1 cellular context compared by ENCODE assay signal in the genomic region with DNA sequence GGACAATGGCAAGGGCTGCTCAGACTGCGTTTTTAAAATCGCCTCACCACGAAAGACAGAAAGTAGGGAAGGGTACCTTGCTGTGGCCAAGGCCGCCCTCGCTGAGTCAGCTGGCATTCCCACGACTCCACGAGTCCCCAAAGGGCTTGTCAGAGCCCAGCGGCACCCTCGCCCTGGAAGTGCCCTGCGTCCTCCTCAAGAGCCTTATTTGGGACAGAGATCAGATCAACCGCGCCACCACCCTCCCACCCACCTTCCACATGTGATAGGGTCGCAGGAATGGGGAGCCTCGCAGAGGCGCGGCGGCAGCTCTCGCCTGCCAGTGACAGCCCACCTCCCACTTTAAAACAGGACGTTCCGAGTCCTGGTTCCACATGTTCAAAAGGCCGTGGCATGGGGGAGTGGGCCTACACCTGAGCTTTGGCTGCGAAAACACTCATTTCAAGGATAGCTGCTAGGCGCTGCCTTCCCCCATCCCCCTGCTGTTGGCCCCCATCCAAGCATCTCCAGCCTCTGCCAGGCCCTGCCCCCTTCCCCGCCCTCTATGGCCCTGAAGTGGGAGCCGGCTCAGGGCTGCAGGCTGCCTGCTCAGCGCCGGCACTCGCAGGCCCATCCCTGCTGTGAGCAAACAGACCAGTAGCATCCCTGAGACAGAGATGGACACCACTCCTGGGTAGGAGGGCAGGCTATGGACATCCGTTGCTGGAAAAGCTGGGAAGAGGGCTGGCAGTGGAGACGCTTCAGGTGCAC.
TF ChIP-seq lines count a peak whose summit lies in the region.

No MANE protein-coding gene starts in this region.

TF ChIP-seq in K562, 482 proteins besides CTCF, POLR2A, EP300 and RAD21:
- TF ChIP-seq SREBF2 (CRISPR knock-in tag; IDR thresholded peaks at IDR 0.05) (no peak), NFIC (IDR thresholded peaks at IDR 0.05) (peak; percentile 49; the same call in 1 of the 2 replicates)
